In genomic region chr20:62500237-62500864, GRCh38 we compare ENCODE assay signal across 8 cellular contexts. TPM values are rescaled to one million over a fixed set of nuclear protein-coding genes. Genes with fewer than 3 reads are reported as not detected.
DNase-seq lines count a peak whose midpoint lies in the region; ATAC-seq, FAIRE-seq and TF ChIP-seq lines count a peak whose summit lies in the region.

No MANE protein-coding gene starts in this region.

- no peak overlapping the region for H3K4me3 ChIP-seq in AG10803 (ENCODE audit: low read length)
- no peak overlapping the region for H3K4me3 ChIP-seq in mucosa of descending colon

- H3K36me3 ChIP-seq in mucosa of descending colon (ENCODE audit: low read depth) = no peaks in the 10 kb centered on the region

- TF ChIP-seq CTCF in AG10803 (conservative IDR thresholded peaks at IDR 0.05; ENCODE audit: low read length) = peak; percentile 71
- TF ChIP-seq CTCF in endothelial cell (IDR thresholded peaks at IDR 0.05; ENCODE audit: unreplicated experiment) = peak; percentile 90
- peak; percentile 65 for TF ChIP-seq CTCF in mucosa of descending colon (IDR thresholded peaks at IDR 0.05)

- DNase-seq in AG10803 (ENCODE audit: low read depth) = peak; percentile 36
- DNase-seq in H54 (ENCODE audit: insufficient read length, low spot score) = peak; percentile 88
- DNase-seq in NOMO-1 (lab: John Stamatoyannopoulos, UW; ENCODE audit: unreplicated experiment in 2 of 2) = peak; percentile 28 to 70
- peak; percentile 85 for DNase-seq in activated CD8-positive, alpha-beta memory T cell treated with anti-CD3 and anti-CD28 coated beads, Interleukin-2, amount 50 U/mL, for 4 hours
- peak; percentile 89 for DNase-seq in endothelial cell (ENCODE audit: low spot score)
- peak; percentile 76 to 87 (median 85) for DNase-seq in mucosa of descending colon
- DNase-seq in stimulated activated CD8-positive, alpha-beta memory T cell treated with anti-CD3 and anti-CD28 coated beads, Interleukin-4, amount 100 ng/mL, for 48 hours = peak; percentile 93
- DNase-seq in NCI-H510A treated with DMSO at 0.1 percent for 48 hours (lab: John Stamatoyannopoulos, UW) = no peak

- intact Hi-C loops in mucosa of descending colon (cut with DNase I, micrococcal nuclease) = no loop called here

- peaks cover 15% of the 10 kb centered on the region for H3K27me3 Mint-ChIP-seq in endothelial cell (ENCODE audit: unreplicated experiment)

- no peak overlapping the region for H3K27ac Mint-ChIP-seq in endothelial cell (ENCODE audit: unreplicated experiment)

- no peaks in the 10 kb centered on the region for H3K9me3 Mint-ChIP-seq in endothelial cell (ENCODE audit: unreplicated experiment)

- ATAC-seq in mucosa of descending colon = peak; percentile 86

- peaks cover 9% of the 10 kb centered on the region for H3K36me3 Mint-ChIP-seq in endothelial cell (ENCODE audit: low read depth, unreplicated experiment)

- peak overlapping the region; percentile 18 for H3K4me3 Mint-ChIP-seq in endothelial cell (ENCODE audit: unreplicated experiment)

- no peaks in the 10 kb centered on the region for H3K9me3 ChIP-seq in mucosa of descending colon

- H3K4me1 Mint-ChIP-seq in endothelial cell (ENCODE audit: unreplicated experiment) = peaks cover 7% of the 10 kb centered on the region

- no peak for FAIRE-seq in H54 (lab: Jason Lieb, UNC)

- no peaks in the 10 kb centered on the region for H3K4me1 ChIP-seq in mucosa of descending colon (ENCODE audit: low read depth)

- TF ChIP-seq POLR2A in H54 (IDR thresholded peaks at IDR 0.05; ENCODE audit: low read depth, low read length) = no peak

RNA-seq across cellular contexts. Expression of gene GATA5, which starts 24.6 kb away (rescaled TPM):
- not detected for total RNA-seq in endothelial cell (ENCODE audit: unreplicated experiment)
- under 1 TPM in 2 of 3 donors, not detected in 1; 0.14 to 0.22 TPM for total RNA-seq in mucosa of descending colon
